Comparison of ENCODE assay signal across 8 cellular contexts in the genomic region with DNA sequence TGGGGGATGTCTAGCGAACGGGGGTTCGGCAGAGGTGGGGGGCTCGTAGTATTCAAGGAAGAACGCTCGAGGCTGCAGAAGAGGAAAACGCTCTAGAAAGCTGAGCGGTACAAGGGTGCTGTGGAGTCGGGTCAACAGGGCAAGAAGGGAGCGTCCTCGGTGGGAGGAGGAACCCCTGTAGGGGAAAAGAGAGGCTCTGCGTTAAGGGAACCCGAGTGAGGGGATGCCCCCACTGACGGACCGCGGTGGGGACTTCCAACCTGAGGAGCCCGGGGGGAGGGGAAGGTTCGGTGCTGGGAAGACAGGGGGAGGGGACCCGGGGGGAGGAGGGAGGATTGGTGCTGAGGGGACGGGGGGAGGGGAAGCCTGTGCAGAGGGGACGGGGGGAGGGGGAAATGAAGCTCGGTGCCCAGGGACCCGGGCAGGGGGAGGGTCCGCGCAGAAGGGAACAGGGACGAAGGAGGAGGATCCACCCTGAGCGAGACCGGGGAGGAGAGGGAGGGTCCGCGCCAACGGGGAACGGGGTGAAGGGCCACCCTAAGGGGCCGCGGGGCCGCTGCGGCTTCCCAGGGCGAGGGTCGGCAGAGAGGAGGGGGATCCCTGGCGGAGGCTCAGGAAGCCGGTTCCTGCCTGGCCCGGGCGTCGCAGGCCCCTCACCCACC. TPM values are rescaled to one million over a fixed set of nuclear protein-coding genes. Genes with fewer than 3 reads are reported as not detected.
DNase-seq lines count a peak whose midpoint lies in the region; ATAC-seq and TF ChIP-seq lines count a peak whose summit lies in the region.

No MANE protein-coding gene starts in this region.

- peak; percentile 3 for ATAC-seq in mucosa of descending colon
- ATAC-seq in aorta (ENCODE audit: low FRiP score), result no peak
- ATAC-seq in HG03342 (IDR thresholded peaks at IDR 0.05; ENCODE audit: unreplicated experiment), result no peak

- WGBS in aorta, 2 donors, result 1% methylated on average over 27 to 43 of the region's 43 CpGs

- peak; percentile 37 for DNase-seq in stimulated activated CD4-positive, alpha-beta T cell treated with anti-CD3 and anti-CD28 coated beads, Interleukin-15, amount 100 ng/mL, for 24 hours
- DNase-seq in stimulated activated CD4-positive, alpha-beta T cell treated with anti-CD3 and anti-CD28 coated beads, Interleukin-2, amount 100 ng/mL, for 48 hours, result no peak
- peak in 2 of 3 donors; percentile 57 to 65 for DNase-seq in Peyer's patch
- DNase-seq in mucosa of descending colon, result peak; percentile 66 to 74 (median 73)
- DNase-seq in aorta, result peak; percentile 53 to 82
- no peak for DNase-seq in NCI-H2029 treated with DMSO at 0.1 percent for 48 hours (lab: John Stamatoyannopoulos, UW)

- H3K4me1 ChIP-seq in Peyer's patch (peaks cover 0 to 26% (median 12%) of the 10 kb centered on the region in 4 donors), duodenal mucosa (ENCODE audit: control insufficient read depth in 1 of 2, insufficient read depth in 2 of 2, low read length in 2 of 2) (peaks cover 22 to 24% of the 10 kb centered on the region in 2 donors), mucosa of descending colon (ENCODE audit: low read depth) (peaks cover 19% of the 10 kb centered on the region), aorta (ENCODE audit: control insufficient read depth in 1 of 2, insufficient read depth in 2 of 2, low read length in 2 of 2) (no peaks in the 10 kb centered on the region)

- H3K4me3 ChIP-seq in Peyer's patch, result peak overlapping the region; percentile 78 to 98 (median 92)
- H3K4me3 ChIP-seq in duodenal mucosa (ENCODE audit: low read depth in 1 of 2, low read length in 2 of 2), result peak overlapping the region; percentile 85
- H3K4me3 ChIP-seq in mucosa of descending colon, result peak overlapping the region; percentile 79
- peak overlapping the region; percentile 64 to 68 for H3K4me3 ChIP-seq in aorta (ENCODE audit: low read length in 2 of 2)

- H3K9ac ChIP-seq in duodenal mucosa (ENCODE audit: low read depth in 1 of 2, low read length in 2 of 2), result peak overlapping the region; percentile 72 to 73

- H3K9me3 ChIP-seq in Peyer's patch (no peaks in the 10 kb centered on the region), duodenal mucosa (ENCODE audit: control insufficient read depth in 1 of 2, low read length in 2 of 2) (no peaks in the 10 kb centered on the region), mucosa of descending colon (no peaks in the 10 kb centered on the region), aorta (ENCODE audit: control insufficient read depth, low read length) (no peaks in the 10 kb centered on the region)

- TF ChIP-seq POLR2A in Peyer's patch (IDR thresholded peaks at IDR 0.05), result no peak

- intact Hi-C loops in mucosa of descending colon (cut with DNase I, micrococcal nuclease), result loop anchor here in 1 of 2 donors (5.0 kb wide), 2 partner anchors 372 to 602 kb away; a partner anchor contains a TSS
- intact Hi-C loops in aorta (cut with DNase I), result loop anchor here (5.0 kb wide), 3 partner anchors 372 to 977 kb away; a partner anchor contains a TSS

- H3K27ac ChIP-seq in Peyer's patch (peak overlapping the region; percentile 58 to 88 (median 82)), duodenal mucosa (ENCODE audit: low read depth, low read length) (peak overlapping the region; percentile 71), aorta (ENCODE audit: low read depth in 1 of 2, low read length in 2 of 2) (no peak overlapping the region)

- H3K27me3 ChIP-seq in Peyer's patch, result no peaks in the 10 kb centered on the region
- peaks cover 0 to 2% of the 10 kb centered on the region in 2 donors for H3K27me3 ChIP-seq in duodenal mucosa (ENCODE audit: control insufficient read depth in 1 of 2, insufficient read depth in 2 of 2, low read length in 2 of 2)
- H3K27me3 ChIP-seq in aorta (ENCODE audit: control insufficient read depth in 1 of 2, insufficient read depth in 2 of 2, low read length in 1 of 2), result no peaks in the 10 kb centered on the region

- TF ChIP-seq CTCF in Peyer's patch (IDR thresholded peaks at IDR 0.05) (no peak), mucosa of descending colon (IDR thresholded peaks at IDR 0.05) (no peak)

- H3K36me3 ChIP-seq in Peyer's patch (no peaks in the 10 kb centered on the region), duodenal mucosa (ENCODE audit: control insufficient read depth in 1 of 2, insufficient read depth in 2 of 2, low read length in 2 of 2) (no peaks in the 10 kb centered on the region), mucosa of descending colon (ENCODE audit: low read depth) (no peaks in the 10 kb centered on the region), aorta (ENCODE audit: control insufficient read depth in 1 of 2, insufficient read depth in 2 of 2, low read length in 1 of 2) (no peaks in the 10 kb centered on the region)

RNA-seq across cellular contexts. Expression of a gene that starts 0.6 kb away (rescaled TPM):
- total RNA-seq in Peyer's patch, result 10 to 100 TPM; 10.7 to 43.0 (median 28.1) TPM
- total RNA-seq in mucosa of descending colon, result 1 to 10 TPM; 5.6 to 8.4 (median 7.0) TPM
- 1 to 10 TPM in 1 of 2 donors, under 1 TPM in 1; 0.42 to 1.6 TPM for total RNA-seq in aorta
- polyA plus RNA-seq in aorta, result under 1 TPM; 0.26 to 0.50 TPM

RNA-seq across cellular contexts. Expression of a gene that starts 6.4 kb away (rescaled TPM):
- 10 to 100 TPM in 1 of 4 donors, 1 to 10 TPM in 2, under 1 TPM in 1; 0.88 to 10.0 (median 8.7) TPM for total RNA-seq in Peyer's patch
- total RNA-seq in mucosa of descending colon, result 10 to 100 TPM in 1 of 3 donors, 1 to 10 TPM in 2; 2.8 to 48.3 (median 4.7) TPM
- total RNA-seq in aorta, result 10 to 100 TPM in 1 of 2 donors, 1 to 10 TPM in 1; 7.1 to 15.9 TPM
- under 1 TPM; 0.13 to 0.20 TPM for polyA plus RNA-seq in aorta

Comparison
In these comparisons a context has a peak if more than half of its experiments do, and no peak if none do; other contexts are left out.
1. DNase-seq: peak in stimulated activated CD4-positive, alpha-beta T cell treated with anti-CD3 and anti-CD28 coated beads, Interleukin-15, amount 100 ng/mL, for 24 hours (single experiment), Peyer's patch (2 of 3), mucosa of descending colon (3 of 3) and aorta (2 of 2); none in stimulated activated CD4-positive, alpha-beta T cell treated with anti-CD3 and anti-CD28 coated beads, Interleukin-2, amount 100 ng/mL, for 48 hours (0 of 2) and NCI-H2029 treated with DMSO at 0.1 percent for 48 hours (single experiment).
2. H3K27ac ChIP-seq: peak in Peyer's patch (4 of 4) and duodenal mucosa (single experiment); none in aorta (0 of 2).
3. Peak in every context shown above with its lines, with median percentiles within 50 percentile points of each other: H3K4me3 ChIP-seq.